In the genomic region with DNA sequence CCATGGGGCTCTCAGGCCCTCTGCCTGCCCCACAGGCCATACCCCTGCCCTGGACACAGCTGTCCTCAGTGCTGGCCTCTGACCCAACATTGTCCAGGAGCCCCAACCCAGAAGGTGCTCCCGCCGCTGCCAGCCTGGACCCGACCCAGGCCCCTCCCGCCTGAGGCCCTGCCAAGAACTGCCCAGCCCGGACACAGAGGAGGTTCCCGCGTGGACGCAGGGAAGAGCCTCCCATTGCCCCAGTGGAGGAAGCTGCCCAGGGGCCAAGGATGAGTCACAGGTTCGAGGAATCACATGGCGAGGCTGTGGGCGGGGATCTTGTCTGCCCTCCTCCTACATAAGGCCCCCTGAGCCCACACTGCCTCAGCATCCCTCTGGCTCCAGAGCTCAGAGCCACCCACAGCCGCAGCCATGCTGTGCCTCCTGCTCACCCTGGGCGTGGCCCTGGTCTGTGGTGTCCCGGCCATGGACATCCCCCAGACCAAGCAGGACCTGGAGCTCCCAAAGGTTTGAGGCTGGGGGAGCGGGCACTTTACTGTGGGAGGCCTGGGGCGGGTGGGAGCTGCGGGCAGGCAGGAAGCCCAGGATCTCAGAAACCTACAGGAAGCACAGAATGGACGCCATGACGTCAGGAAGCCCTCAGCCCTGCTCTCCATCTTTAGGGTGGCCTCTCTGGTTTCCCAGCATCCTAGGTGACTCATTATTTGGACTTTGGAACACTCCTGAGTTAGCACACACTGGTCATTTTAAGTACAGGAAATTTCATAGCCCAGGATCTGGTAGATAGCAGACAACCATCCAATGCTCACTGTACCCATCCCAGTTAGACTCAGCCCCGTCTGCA, we compare ENCODE assay signal across 27 cellular contexts. TPM values are rescaled to one million over a fixed set of nuclear protein-coding genes. Genes with fewer than 3 reads are reported as not detected.
A peak's percentile ranks its signal among the peaks of the same experiment; 100 is the strongest.
DNase-seq lines count a peak whose midpoint lies in the region; ATAC-seq and TF ChIP-seq lines count a peak whose summit lies in the region.
"Had no signal": no experiment of that assay in that cellular context is flagged by ENCODE, and none has a peak within 500 bp of the region (broad histone marks: within the 10 kb centered on the region; RNA-seq: fewer than 3 reads in every experiment).

Gene PAEP, plus strand, starts transcription at position 366 of the 844 bp plus-strand sequence.

- H3K36me3 ChIP-seq in upper lobe of right lung = no peaks in the 10 kb centered on the region
- H3K36me3 ChIP-seq: left ventricle myocardium inferior had no signal

- CTCF ChIA-PET in activated CD8-positive, alpha-beta T cell treated with anti-CD3 and anti-CD28 coated beads, Interleukin-2, amount 10 ng/mL, durations not matched to agents 7 days and 5 days (lab: Charles Lee) = no interaction called here

- POLR2A ChIA-PET in activated CD8-positive, alpha-beta T cell treated with anti-CD3 and anti-CD28 coated beads, Interleukin-2, amount 10 ng/mL, durations not matched to agents 7 days and 5 days (lab: Charles Lee) = no interaction called here

- no peaks in the 10 kb centered on the region for H3K9me3 Mint-ChIP-seq in activated CD8-positive, alpha-beta T cell treated with anti-CD3 and anti-CD28 coated beads, Interleukin-2, amount 10 ng/mL, durations not matched to agents 7 days and 5 days (ENCODE audit: insufficient read depth)
- H3K9me3 Mint-ChIP-seq: activated naive CD8-positive, alpha-beta T cell treated with anti-CD3 and anti-CD28 coated beads for 36 hours; WTC11 had no signal

- intact Hi-C loops in upper lobe of right lung (cut with DNase I) = no loop called here

- no peaks in the 10 kb centered on the region for H3K36me3 Mint-ChIP-seq in activated CD8-positive, alpha-beta T cell treated with anti-CD3 and anti-CD28 coated beads, Interleukin-2, amount 10 ng/mL, durations not matched to agents 7 days and 5 days (ENCODE audit: low read depth)
- H3K36me3 Mint-ChIP-seq: activated naive CD8-positive, alpha-beta T cell treated with anti-CD3 and anti-CD28 coated beads for 36 hours; CD4-positive, alpha-beta memory T cell; naive thymus-derived CD8-positive, alpha-beta T cell; WTC11 had no signal

- H3K27me3 ChIP-seq in upper lobe of right lung = peaks cover 18% of the 10 kb centered on the region

- no peak within 1 kb of the TSS for H3K4me3 Mint-ChIP-seq in activated CD8-positive, alpha-beta T cell treated with anti-CD3 and anti-CD28 coated beads, Interleukin-2, amount 10 ng/mL, durations not matched to agents 7 days and 5 days
- H3K4me3 Mint-ChIP-seq: activated naive CD8-positive, alpha-beta T cell treated with anti-CD3 and anti-CD28 coated beads for 36 hours; CD4-positive, alpha-beta memory T cell; naive thymus-derived CD8-positive, alpha-beta T cell; WTC11 had no signal

- no peaks in the 10 kb centered on the region for H3K9me3 ChIP-seq in upper lobe of right lung
- H3K9me3 ChIP-seq: left ventricle myocardium inferior had no signal

- peaks cover 3% of the 10 kb centered on the region for H3K4me1 Mint-ChIP-seq in activated CD8-positive, alpha-beta T cell treated with anti-CD3 and anti-CD28 coated beads, Interleukin-2, amount 10 ng/mL, durations not matched to agents 7 days and 5 days (ENCODE audit: low read depth)
- H3K4me1 Mint-ChIP-seq: activated naive CD8-positive, alpha-beta T cell treated with anti-CD3 and anti-CD28 coated beads for 36 hours; CD4-positive, alpha-beta memory T cell; naive thymus-derived CD8-positive, alpha-beta T cell; WTC11 had no signal

- no peaks in the 10 kb centered on the region for H3K27me3 Mint-ChIP-seq in activated CD8-positive, alpha-beta T cell treated with anti-CD3 and anti-CD28 coated beads, Interleukin-2, amount 10 ng/mL, durations not matched to agents 7 days and 5 days (ENCODE audit: low read depth)

- ATAC-seq in upper lobe of right lung (no peak), HG02885 (IDR thresholded peaks at IDR 0.05; ENCODE audit: poor library complexity, unreplicated experiment) (no peak), GM18519 (IDR thresholded peaks at IDR 0.05; ENCODE audit: low FRiP score, unreplicated experiment) (no peak)
- no peak for ATAC-seq in activated CD8-positive, alpha-beta T cell treated with anti-CD3 and anti-CD28 coated beads, Interleukin-2, amount 10 ng/mL, durations not matched to agents 7 days and 5 days
- ATAC-seq: naive thymus-derived CD8-positive, alpha-beta T cell; WTC11 had no signal

- peak; percentile 4 for DNase-seq in HT-29 (ENCODE audit: low spot score)
- DNase-seq in RPMI7951 (ENCODE audit: low read depth) = peak; percentile 18
- DNase-seq in foreskin melanocyte = peak; percentile 21
- peak; percentile 55 for DNase-seq in upper lobe of right lung
- DNase-seq in activated CD8-positive, alpha-beta T cell treated with anti-CD3 and anti-CD28 coated beads, Interleukin-2, amount 10 ng/mL, durations not matched to agents 7 days and 5 days = no peak
- DNase-seq: activated CD4-positive, alpha-beta T cell treated with anti-CD3 and anti-CD28 coated beads, Interleukin-2, amount 50 U/mL, for 4 hours; activated naive CD8-positive, alpha-beta T cell treated with anti-CD3 and anti-CD28 coated beads for 36 hours; CD4-positive, alpha-beta memory T cell; DMS153; erythroblast; GDM1; hypothalamus; left ventricle myocardium inferior; midbrain; naive thymus-derived CD8-positive, alpha-beta T cell; NCI-H1048; NCI-H1694 treated with DMSO at 0.1 percent for 48 hours; NCI-H2171 treated with DMSO at 0.1 percent for 48 hours; NCI-H526; T-helper 9 cell had no signal

- no peaks in the 10 kb centered on the region for H3K4me1 ChIP-seq in upper lobe of right lung
- H3K4me1 ChIP-seq: left ventricle myocardium inferior had no signal

- no peak within 1 kb of the TSS for H3K27ac ChIP-seq in upper lobe of right lung
- H3K27ac ChIP-seq: KMS-11, left ventricle myocardium inferior had no signal

- TF ChIP-seq CTCF in upper lobe of right lung (IDR thresholded peaks at IDR 0.05) = no peak

- H3K27ac Mint-ChIP-seq in activated CD8-positive, alpha-beta T cell treated with anti-CD3 and anti-CD28 coated beads, Interleukin-2, amount 10 ng/mL, durations not matched to agents 7 days and 5 days = no peak within 1 kb of the TSS
- H3K27ac Mint-ChIP-seq: activated naive CD8-positive, alpha-beta T cell treated with anti-CD3 and anti-CD28 coated beads for 36 hours; naive thymus-derived CD8-positive, alpha-beta T cell; WTC11 had no signal

- no peak within 1 kb of the TSS for H3K4me3 ChIP-seq in upper lobe of right lung
- H3K4me3 ChIP-seq: left ventricle myocardium inferior, smooth muscle cell had no signal

RNA-seq across cellular contexts. Expression of gene PAEP, which starts in this region (rescaled TPM):
- not detected in 2 replicates for total RNA-seq in HT-29 (2014; rRNA removed; shearing (Covaris generic))
- total RNA-seq in RPMI7951 (2014; rRNA removed; shearing (Covaris generic)) = 0.39 TPM in 1 of 2 replicates, not detected in the other
- total RNA-seq in upper lobe of right lung = not detected
- total RNA-seq in activated CD8-positive, alpha-beta T cell treated with anti-CD3 and anti-CD28 coated beads, Interleukin-2, amount 10 ng/mL, durations not matched to agents 7 days and 5 days = not detected
- total RNA-seq: activated naive CD8-positive, alpha-beta T cell treated with anti-CD3 and anti-CD28 coated beads for 36 hours; CD4-positive, alpha-beta memory T cell; frontal cortex; left ventricle myocardium inferior; naive thymus-derived CD8-positive, alpha-beta T cell; osteoblast; WTC11 had no signal

Comparison
In these comparisons a context has a peak if more than half of its experiments do, and no peak if none do; other contexts are left out.
1. Peak in DNase-seq in HT-29; RNA of the gene not detected or under 1 TPM.
2. Peak in DNase-seq in RPMI7951; RNA of the gene not detected or under 1 TPM.
3. Peak in DNase-seq in upper lobe of right lung; RNA of the gene not detected or under 1 TPM.